ENCODE assay signal across 7 cellular contexts in the genomic region with DNA sequence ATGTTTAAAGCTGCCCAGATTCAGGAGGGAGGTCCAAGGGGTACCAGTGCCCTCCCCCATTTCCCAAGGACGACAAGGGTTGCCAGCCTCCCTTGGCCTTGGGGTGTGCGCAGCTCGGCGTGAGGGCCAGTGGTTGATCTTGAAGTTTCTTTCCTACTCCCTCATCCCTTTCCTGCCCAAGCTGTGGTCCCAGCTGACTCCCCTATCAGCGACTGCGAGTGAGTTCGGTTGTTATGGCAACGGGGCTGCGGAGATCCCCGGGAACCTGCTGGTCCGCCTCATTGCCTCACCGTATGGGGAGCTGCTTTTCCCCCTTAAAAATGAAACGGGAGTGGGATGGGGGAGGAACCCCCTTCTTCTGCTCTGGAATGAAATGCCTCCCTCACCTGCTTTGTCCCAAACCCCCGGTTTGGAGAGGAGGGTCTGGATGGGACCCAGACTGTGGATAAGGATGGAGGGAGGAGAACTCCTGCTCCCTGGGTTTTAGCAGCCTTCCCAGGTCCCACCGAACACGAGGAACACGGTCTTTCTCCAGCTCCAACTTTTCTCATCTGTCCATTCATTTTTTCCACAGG. TPM values are rescaled to one million over a fixed set of nuclear protein-coding genes. Genes with fewer than 3 reads are reported as not detected.
DNase-seq lines count a peak whose midpoint lies in the region; ATAC-seq, FAIRE-seq and TF ChIP-seq lines count a peak whose summit lies in the region.
"Not testable (repeated sequence)": the region's sequence is repeated elsewhere in the genome, so short reads cannot be mapped to it uniquely, and the experiment has no call there.

No MANE protein-coding gene starts in this region.

- H2AK5ac ChIP-seq in H1 (ENCODE audit: low read depth, low read length): not testable (repeated sequence)

- not testable (repeated sequence) for H2BK120ac ChIP-seq in H1 (replicated peaks; ENCODE audit: low read depth, low read length)

- H3K4ac ChIP-seq in H1 (replicated peaks; ENCODE audit: insufficient read length, low read depth, low read length): not testable (repeated sequence)

- not testable (repeated sequence) for H3K56ac ChIP-seq in H1 (replicated peaks; ENCODE audit: insufficient read length, low read depth, low read length)

- not testable (repeated sequence) for H2AFZ ChIP-seq in OCI-LY3 (ENCODE audit: low read depth, low read length); H1 (ENCODE audit: low read length)

- not testable (repeated sequence) for H4K20me1 ChIP-seq in OCI-LY3 (ENCODE audit: insufficient read depth, low read length); H1 (replicated peaks in 1 of 2; ENCODE audit: control insufficient read depth in 1 of 2, insufficient read depth in 2 of 2, low read length in 2 of 2)

- peaks cover 17% of the 10 kb centered on the region for H3K4me1 Mint-ChIP-seq in activated naive CD4-positive, alpha-beta T cell treated with anti-CD3 and anti-CD28 coated beads, Interleukin-2, amount 10 ng/mL, durations not matched to agents 7 days and 5 days

- TF ChIP-seq POLR2A in H1 (IDR thresholded peaks at IDR 0.05; ENCODE audit: control extremely low read depth in 1 of 2, low read depth in 2 of 2, low read length in 2 of 2): not testable (repeated sequence)

- not testable (repeated sequence) for H3K9ac ChIP-seq in OCI-LY3 (ENCODE audit: low read length); H1 (replicated peaks in 1 of 4; ENCODE audit: extremely low read depth in 1 of 4, low read depth in 3 of 4, low read length in 3 of 4)

- H3K27me3 Mint-ChIP-seq in activated naive CD4-positive, alpha-beta T cell treated with anti-CD3 and anti-CD28 coated beads, Interleukin-2, amount 10 ng/mL, durations not matched to agents 7 days and 5 days: peaks cover 35% of the 10 kb centered on the region

- not testable (repeated sequence) for H3K36me3 Mint-ChIP-seq in activated naive CD4-positive, alpha-beta T cell treated with anti-CD3 and anti-CD28 coated beads, Interleukin-2, amount 10 ng/mL, durations not matched to agents 7 days and 5 days

- not testable (repeated sequence) for H3K36me3 ChIP-seq in OCI-LY3 (replicated peaks; ENCODE audit: low read depth, low read length); H1 (ENCODE audit: control insufficient read depth in 2 of 4, insufficient read depth in 4 of 4, low read length in 3 of 4)

- not testable (repeated sequence) for H3K23ac ChIP-seq in H1 (ENCODE audit: insufficient read length)

- TF ChIP-seq RAD21 in H1 (IDR thresholded peaks at IDR 0.05 in 1 of 2, conservative IDR thresholded peaks at IDR 0.05 in 1 of 2; ENCODE audit: low read depth in 2 of 2, low read length in 2 of 2): not testable (repeated sequence)

- not testable (repeated sequence) for H2BK12ac ChIP-seq in H1 (ENCODE audit: low read depth, low read length)

- not testable (repeated sequence) for H3K23me2 ChIP-seq in H1 (ENCODE audit: low read depth, low read length)

- not testable (repeated sequence) for H3K4me1 ChIP-seq in OCI-LY3 (ENCODE audit: low read length); H1 (replicated peaks in 1 of 4; ENCODE audit: control insufficient read depth in 3 of 4, insufficient read depth in 4 of 4, low read length in 3 of 4)

- not testable (repeated sequence) for H2BK20ac ChIP-seq in H1 (ENCODE audit: low read length)

- H3K27ac Mint-ChIP-seq in activated naive CD4-positive, alpha-beta T cell treated with anti-CD3 and anti-CD28 coated beads, Interleukin-2, amount 10 ng/mL, durations not matched to agents 7 days and 5 days: not testable (repeated sequence)

- H3K27me3 ChIP-seq in OCI-LY3 (ENCODE audit: low read depth, low read length); H1 (replicated peaks in 1 of 4; ENCODE audit: control insufficient read depth in 3 of 4, extremely low read depth in 1 of 4, insufficient read depth in 3 of 4, low read length in 3 of 4): not testable (repeated sequence)

- not testable (repeated sequence) for H3K4me3 Mint-ChIP-seq in activated naive CD4-positive, alpha-beta T cell treated with anti-CD3 and anti-CD28 coated beads, Interleukin-2, amount 10 ng/mL, durations not matched to agents 7 days and 5 days

- H4K8ac ChIP-seq in H1 (ENCODE audit: extremely low read depth, insufficient read depth, low read length): not testable (repeated sequence)

- not testable (repeated sequence) for FAIRE-seq in H1 (lab: Jason Lieb, UNC)

- 14% methylated on average over 17 of the region's 17 CpGs; no CpG with 5 or more reads in 1 of the 2 experiments for WGBS in H1 (ENCODE audit: extremely low coverage in 1 of 2, insufficient coverage in 1 of 2, insufficient read length in 1 of 2, insufficient replicate concordance in 2 of 2, low coverage in 1 of 2, low lambda C conversion rate in 2 of 2, missing lambda C conversion rate in 1 of 2), 2 experiments

- not testable (repeated sequence) for H2BK15ac ChIP-seq in H1 (ENCODE audit: low read length)

- POLR2A ChIA-PET in H1 (lab: Charles Lee; ENCODE audit: partially characterized antibody): not testable (repeated sequence)

- H3K27ac ChIP-seq in OCI-LY3 (ENCODE audit: low read length); H1 (ENCODE audit: low read depth, low read length): not testable (repeated sequence)

- H4K5ac ChIP-seq in H1 (ENCODE audit: insufficient read length, low read depth, low read length): not testable (repeated sequence)

- DNase-seq in DMS 273 (lab: John Stamatoyannopoulos, UW; ENCODE audit: unreplicated experiment) (peak; percentile 82), NCI-H1436 (lab: John Stamatoyannopoulos, UW) (peak; percentile 28), H1 (ENCODE audit: low read depth in 1 of 2, low spot score in 2 of 2) (peak in 1 of 2 experiments; percentile 75), iPS-NIHi7 (ENCODE audit: extremely low spot score) (peak; percentile 25)
- peak; percentile 34 for DNase-seq in activated naive CD4-positive, alpha-beta T cell treated with anti-CD3 and anti-CD28 coated beads, Interleukin-2, amount 10 ng/mL, durations not matched to agents 7 days and 5 days
- not testable (repeated sequence) for DNase-seq in omental fat pad (ENCODE audit: low spot score)

- CTCF ChIA-PET in activated naive CD4-positive, alpha-beta T cell treated with anti-CD3 and anti-CD28 coated beads, Interleukin-2, amount 10 ng/mL, durations not matched to agents 7 days and 5 days (lab: Charles Lee): not testable (repeated sequence)
- CTCF ChIA-PET in H1 (lab: Charles Lee; ENCODE audit: partially characterized antibody): interaction anchor here (0.7 kb wide), 1 partner anchor 93 kb away, joined by 4 read pairs; no protein-coding TSS in a partner anchor

- H3K79me2 ChIP-seq in OCI-LY3 (ENCODE audit: low read length); H1 (ENCODE audit: control insufficient read depth in 1 of 2, insufficient read depth in 2 of 2, low read length in 2 of 2): not testable (repeated sequence)

- not testable (repeated sequence) for TF ChIP-seq CTCF in OCI-LY3 (IDR thresholded peaks at IDR 0.05; ENCODE audit: low read depth, low read length); H1 (IDR thresholded peaks at IDR 0.05; ENCODE audit: control extremely low read depth in 1 of 3, insufficient read depth in 1 of 3, low read depth in 1 of 3, low read length in 3 of 3); omental fat pad (IDR thresholded peaks at IDR 0.05)

- not testable (repeated sequence) for H2BK5ac ChIP-seq in H1 (ENCODE audit: low read depth, low read length)

- not testable (repeated sequence) for H3K14ac ChIP-seq in H1 (ENCODE audit: insufficient read length)

- peak; percentile 68 for ATAC-seq in omental fat pad (ENCODE audit: low FRiP score)

- H3K79me1 ChIP-seq in H1 (ENCODE audit: low read depth, low read length): not testable (repeated sequence)

- TF ChIP-seq EP300 in H1 (IDR thresholded peaks at IDR 0.05; ENCODE audit: borderline replicate concordance in 1 of 2, low read depth in 2 of 2, low read length in 2 of 2): not testable (repeated sequence)

- H3K9me3 ChIP-seq in OCI-LY3 (ENCODE audit: insufficient read depth, low read length); H1 (ENCODE audit: insufficient read depth in 2 of 2, low read depth in 1 of 2, low read length in 1 of 2): not testable (repeated sequence)

- H3K4me3 ChIP-seq in OCI-LY3 (ENCODE audit: low read length) (peak overlapping the region; percentile 13; the same call in 1 of the 2 replicates), H1 (ENCODE audit: extremely low read depth in 1 of 4, insufficient read depth in 2 of 4, low read depth in 3 of 4, low read length in 4 of 4) (peak overlapping the region in 1 of 4 experiments; percentile 37; a peak in 2 of 8 replicates)

- not testable (repeated sequence) for H4K91ac ChIP-seq in H1 (replicated peaks; ENCODE audit: insufficient read length, low read length)

- not testable (repeated sequence) for H3K9me3 Mint-ChIP-seq in activated naive CD4-positive, alpha-beta T cell treated with anti-CD3 and anti-CD28 coated beads, Interleukin-2, amount 10 ng/mL, durations not matched to agents 7 days and 5 days

- H3K4me2 ChIP-seq in OCI-LY3 (ENCODE audit: low read length) (peak overlapping the region; percentile 58), H1 (ENCODE audit: insufficient read depth in 1 of 2, low read depth in 2 of 2, low read length in 2 of 2) (peak overlapping the region; percentile 49 to 61)

- H3K18ac ChIP-seq in H1 (ENCODE audit: extremely low read depth, low read length): peak overlapping the region; percentile 26

TF ChIP-seq in H1, 55 proteins besides CTCF, POLR2A, EP300 and RAD21:
- TF ChIP-seq SIN3A (conservative IDR thresholded peaks at IDR 0.05 in 1 of 2, IDR thresholded peaks at IDR 0.05 in 1 of 2; ENCODE audit: low read depth in 1 of 2, low read length in 2 of 2): 0 out of 4 replicates have a peak, but pooled peaks of 1 of the 2 experiments have one; percentile 46

RNA-seq across cellular contexts. Expression of a gene that starts 47.9 kb away (rescaled TPM):
- total RNA-seq in H1 (2021; fragmentation: NEBNext Ultra II Directional; extraction: Animal tissue kit (Norgen Biotek cat#: 25700)): 112 and 119 TPM in 2 replicates
- polyA plus RNA-seq in H1 (2011; rRNA removed): 95.6 and 158 TPM in 2 replicates
- 70.7 TPM for polyA plus RNA-seq in H1 (2011; cell fraction: cytosol; rRNA removed)
- polyA plus RNA-seq in H1 (2011; cell fraction: nucleus; rRNA removed): 342 TPM
- polyA plus RNA-seq in H1 (2012, experiment 1 of 2): 42.7 to 97.4 TPM (median 91.9 TPM) in 4 replicates
- 55.8 TPM for polyA plus RNA-seq in H1 (2012, experiment 2 of 2)
- 81.7 TPM for polyA plus RNA-seq in H1 (2013, experiment 1 of 2)
- polyA plus RNA-seq in H1 (2013, experiment 2 of 2): 76.2 TPM
- polyA minus RNA-seq in H1 (2011; rRNA and poly(A)+ RNA removed): 102 and 137 TPM in 2 replicates
- 97.0 TPM for polyA minus RNA-seq in H1 (2011; cell fraction: cytosol; rRNA and poly(A)+ RNA removed)
- polyA minus RNA-seq in H1 (2011; cell fraction: nucleus; rRNA and poly(A)+ RNA removed): 130 TPM
- 10 to 100 TPM in 3 of 4 donors, 1 to 10 TPM in 1; 7.7 to 18.0 (median 13.9) TPM for total RNA-seq in omental fat pad
